In genomic region chr4:141003193-141003592, GRCh38 we compare ENCODE assay signal across 14 cellular contexts.
"Had no signal": no experiment of that assay in that cellular context is flagged by ENCODE, and none has a peak within 500 bp of the region (broad histone marks: within the 10 kb centered on the region; RNA-seq: fewer than 3 reads in every experiment).

No MANE protein-coding gene starts in this region.

- H3K79me2 ChIP-seq: parathyroid adenoma had no signal

- H3K36me3 ChIP-seq: adrenal gland had no signal

- H3K4me1 ChIP-seq: parathyroid adenoma, testis had no signal

- H3K27me3 ChIP-seq: adrenal gland, testis had no signal

- DNase-seq: activated CD4-positive, alpha-beta T cell treated with anti-CD3 and anti-CD28 coated beads, Interleukin-2, amount 50 U/mL, for 4 hours; activated gamma-delta T cell treated with Interleukin-2 at 50 U/mL for 16 hours; adrenal gland; mesenchymal stem cell; mucosa of descending colon; naive thymus-derived CD8-positive, alpha-beta T cell; retina; SHP77; testis had no signal

- H3K27ac ChIP-seq: parathyroid adenoma, SK-N-MC, skin epidermis, testis had no signal

- ATAC-seq: activated naive CD4-positive, alpha-beta T cell treated with anti-CD3 and anti-CD28 coated beads, Interleukin-2, amount 50 U/mL, for 72 hours; esophagus mucosa; mucosa of descending colon; naive thymus-derived CD8-positive, alpha-beta T cell had no signal

- H3K9ac ChIP-seq: parathyroid adenoma had no signal

- H3K9me3 ChIP-seq: adrenal gland, mucosa of descending colon, testis had no signal

- H3K4me3 ChIP-seq: adrenal gland, mucosa of descending colon, SK-N-MC, skin epidermis, testis had no signal

- H2AFZ ChIP-seq: parathyroid adenoma had no signal
